Comparison of ENCODE assay signal across 28 cellular contexts in the genomic region with DNA sequence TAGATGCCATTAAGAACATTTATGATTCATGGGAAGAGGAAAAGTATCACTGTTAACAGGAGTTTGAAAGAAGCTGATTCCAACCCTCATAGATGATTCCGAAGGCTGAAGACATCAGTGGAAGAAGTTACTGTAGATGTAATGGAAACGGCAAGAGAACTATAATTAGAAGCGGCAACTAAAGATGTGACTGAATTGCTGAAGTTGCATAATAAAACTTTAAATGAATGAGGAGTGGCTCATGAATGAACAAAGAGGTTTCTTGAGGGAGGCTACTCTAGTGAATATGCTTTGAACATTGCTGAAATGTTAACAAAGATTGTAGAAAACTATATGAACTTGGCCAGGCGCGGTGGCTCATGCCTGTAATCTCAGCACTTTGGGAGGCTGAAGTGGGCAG.
"Had no signal": no experiment of that assay in that cellular context is flagged by ENCODE, and none has a peak within 500 bp of the region (broad histone marks: within the 10 kb centered on the region; RNA-seq: fewer than 3 reads in every experiment).

No MANE protein-coding gene starts in this region.

- H3K27me3 ChIP-seq: ascending aorta, breast epithelium, cardiac muscle cell, colonic mucosa, esophagus muscularis mucosa, foreskin keratinocyte, gastroesophageal sphincter had no signal

- ATAC-seq: activated CD4-positive, alpha-beta T cell treated with anti-CD3 and anti-CD28 coated beads for 36 hours; activated naive CD4-positive, alpha-beta T cell treated with anti-CD3 and anti-CD28 coated beads, Interleukin-2, amount 50 U/mL, for 72 hours; activated T-cell treated with anti-CD3 and anti-CD28 coated beads, Interleukin-2, amount 50 U/mL, for 72 hours; foreskin keratinocyte; gastroesophageal sphincter had no signal

- H3K9me3 Mint-ChIP-seq: activated CD4-positive, alpha-beta memory T cell treated with anti-CD3 and anti-CD28 coated beads, Interleukin-2, amount 10 ng/mL, durations not matched to agents 7 days and 5 days; activated naive CD4-positive, alpha-beta T cell treated with anti-CD3 and anti-CD28 coated beads, Interleukin-2, amount 10 ng/mL, durations not matched to agents 7 days and 5 days; activated naive CD4-positive, alpha-beta T cell treated with anti-CD3 and anti-CD28 coated beads, Interleukin-2, amount 50 U/mL, for 72 hours; activated T-cell treated with anti-CD3 and anti-CD28 coated beads, Interleukin-2, amount 50 U/mL, for 24 hours had no signal

- DNase-seq: activated CD4-positive, alpha-beta memory T cell treated with anti-CD3 and anti-CD28 coated beads, Interleukin-2, amount 10 ng/mL, durations not matched to agents 7 days and 5 days; activated CD4-positive, alpha-beta T cell treated with anti-CD3 and anti-CD28 coated beads for 36 hours; activated CD4-positive, alpha-beta T cell treated with anti-CD3 and anti-CD28 coated beads, Interleukin-2, amount 10 ng/mL, durations not matched to agents 24 days and 14 days; activated CD4-positive, alpha-beta T cell treated with anti-CD3 and anti-CD28 coated beads, Interleukin-2, amount 50 U/mL, for 4 hours; activated CD4-positive, CD25-positive, alpha-beta regulatory T cell; activated CD4-positive, CD25-positive, alpha-beta regulatory T cell treated with anti-CD3 and anti-CD28 coated beads, Interleukin-2, amount 50 U/mL, for 72 hours; activated CD8-positive, alpha-beta memory T cell treated with anti-CD3 and anti-CD28 coated beads, Interleukin-2, amount 50 U/mL, for 48 hours; activated gamma-delta T cell; activated naive CD4-positive, alpha-beta T cell; activated naive CD4-positive, alpha-beta T cell treated with anti-CD3 and anti-CD28 coated beads, Interleukin-2, amount 10 ng/mL, durations not matched to agents 7 days and 5 days; activated naive CD8-positive, alpha-beta T cell treated with anti-CD3 and anti-CD28 coated beads, Interleukin-2, amount 10 ng/mL, durations not matched to agents 7 days and 5 days; activated T-cell treated with anti-CD3 and anti-CD28 coated beads for 4 hours; activated T-cell treated with anti-CD3 and anti-CD28 coated beads, Interleukin-2, amount 50 U/mL, for 24 hours; activated T-cell treated with anti-CD3 and anti-CD28 coated beads, Interleukin-2, amount 50 U/mL, for 72 hours; central memory CD4-positive, alpha-beta T cell; cerebellar nuclear complex; colonic mucosa; effector CD8-positive, alpha-beta T cell; erythroblast; foreskin keratinocyte; T-helper 2 cell had no signal

- H3K4me3 ChIP-seq: ascending aorta, breast epithelium, cardiac muscle cell, colonic mucosa, esophagus muscularis mucosa, gastroesophageal sphincter had no signal

- H3K4me1 ChIP-seq: ascending aorta, breast epithelium, colonic mucosa, esophagus muscularis mucosa, foreskin keratinocyte, gastroesophageal sphincter had no signal

- H3K9me3 ChIP-seq: breast epithelium, colonic mucosa, esophagus muscularis mucosa had no signal

- H3K27ac Mint-ChIP-seq: activated CD4-positive, alpha-beta memory T cell treated with anti-CD3 and anti-CD28 coated beads, Interleukin-2, amount 10 ng/mL, durations not matched to agents 7 days and 5 days; activated CD4-positive, alpha-beta T cell treated with anti-CD3 and anti-CD28 coated beads for 36 hours; activated CD4-positive, alpha-beta T cell treated with anti-CD3 and anti-CD28 coated beads, Interleukin-2, amount 10 ng/mL, durations not matched to agents 24 days and 14 days; activated naive CD4-positive, alpha-beta T cell treated with anti-CD3 and anti-CD28 coated beads, Interleukin-2, amount 10 ng/mL, durations not matched to agents 7 days and 5 days; activated naive CD8-positive, alpha-beta T cell treated with anti-CD3 and anti-CD28 coated beads, Interleukin-2, amount 10 ng/mL, durations not matched to agents 7 days and 5 days; activated T-cell treated with anti-CD3 and anti-CD28 coated beads, Interleukin-2, amount 50 U/mL, for 24 hours; activated T-cell treated with anti-CD3 and anti-CD28 coated beads, Interleukin-2, amount 50 U/mL, for 72 hours; brain had no signal

- H3K27ac ChIP-seq: ascending aorta, breast epithelium, cardiac muscle cell, colonic mucosa, esophagus muscularis mucosa, foreskin keratinocyte, gastroesophageal sphincter had no signal

- H3K4me1 Mint-ChIP-seq: activated CD4-positive, alpha-beta memory T cell treated with anti-CD3 and anti-CD28 coated beads, Interleukin-2, amount 10 ng/mL, durations not matched to agents 7 days and 5 days; activated CD4-positive, alpha-beta T cell treated with anti-CD3 and anti-CD28 coated beads for 36 hours; activated naive CD4-positive, alpha-beta T cell treated with anti-CD3 and anti-CD28 coated beads, Interleukin-2, amount 10 ng/mL, durations not matched to agents 7 days and 5 days; activated naive CD8-positive, alpha-beta T cell treated with anti-CD3 and anti-CD28 coated beads, Interleukin-2, amount 10 ng/mL, durations not matched to agents 7 days and 5 days; brain had no signal

- H3K4me3 Mint-ChIP-seq: activated CD4-positive, alpha-beta memory T cell treated with anti-CD3 and anti-CD28 coated beads, Interleukin-2, amount 10 ng/mL, durations not matched to agents 7 days and 5 days; activated CD4-positive, alpha-beta T cell treated with anti-CD3 and anti-CD28 coated beads for 36 hours; activated CD4-positive, alpha-beta T cell treated with anti-CD3 and anti-CD28 coated beads, Interleukin-2, amount 10 ng/mL, durations not matched to agents 24 days and 14 days; activated naive CD4-positive, alpha-beta T cell treated with anti-CD3 and anti-CD28 coated beads, Interleukin-2, amount 10 ng/mL, durations not matched to agents 7 days and 5 days; activated naive CD8-positive, alpha-beta T cell treated with anti-CD3 and anti-CD28 coated beads, Interleukin-2, amount 10 ng/mL, durations not matched to agents 7 days and 5 days; activated T-cell treated with anti-CD3 and anti-CD28 coated beads, Interleukin-2, amount 50 U/mL, for 24 hours; activated T-cell treated with anti-CD3 and anti-CD28 coated beads, Interleukin-2, amount 50 U/mL, for 72 hours; brain had no signal

- H3K27me3 Mint-ChIP-seq: activated CD4-positive, alpha-beta memory T cell treated with anti-CD3 and anti-CD28 coated beads, Interleukin-2, amount 10 ng/mL, durations not matched to agents 7 days and 5 days; activated CD4-positive, alpha-beta T cell treated with anti-CD3 and anti-CD28 coated beads for 36 hours; activated CD4-positive, alpha-beta T cell treated with anti-CD3 and anti-CD28 coated beads, Interleukin-2, amount 10 ng/mL, durations not matched to agents 24 days and 14 days; activated naive CD4-positive, alpha-beta T cell treated with anti-CD3 and anti-CD28 coated beads, Interleukin-2, amount 10 ng/mL, durations not matched to agents 7 days and 5 days; activated naive CD8-positive, alpha-beta T cell treated with anti-CD3 and anti-CD28 coated beads, Interleukin-2, amount 10 ng/mL, durations not matched to agents 7 days and 5 days; activated T-cell treated with anti-CD3 and anti-CD28 coated beads, Interleukin-2, amount 50 U/mL, for 24 hours; brain had no signal
